ENCODE assay signal across 20 cellular contexts in the genomic region with DNA sequence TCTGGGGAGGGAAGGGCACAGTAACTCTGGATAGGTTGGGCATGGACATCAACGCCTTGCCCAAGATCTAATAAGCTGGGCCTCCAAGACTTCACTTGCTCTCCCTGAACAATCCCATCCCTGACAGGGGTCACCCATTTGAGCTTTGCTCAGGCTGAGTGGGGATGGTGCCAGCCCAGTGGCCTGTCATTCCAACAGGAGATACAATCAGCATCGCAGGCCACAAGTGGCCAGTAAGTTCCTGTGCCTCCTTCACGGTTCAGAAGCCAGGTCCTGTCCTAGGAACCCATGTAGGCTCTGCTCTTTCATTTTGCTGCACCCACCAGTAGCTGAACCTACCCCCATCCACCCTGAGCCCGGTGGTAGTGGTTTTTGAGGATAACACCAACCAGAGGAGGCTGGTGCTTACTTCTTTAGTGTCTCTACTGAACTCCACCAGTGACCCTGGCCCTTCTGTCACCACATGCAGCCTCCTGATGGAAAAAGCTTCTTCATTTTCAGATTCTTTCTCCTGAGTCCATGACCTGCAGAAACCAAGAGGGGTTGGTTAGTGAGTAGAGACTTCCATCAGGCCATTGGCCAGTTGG. TPM values are rescaled to one million over a fixed set of nuclear protein-coding genes. Genes with fewer than 3 reads are reported as not detected.
DNase-seq lines count a peak whose midpoint lies in the region; ATAC-seq, FAIRE-seq and TF ChIP-seq lines count a peak whose summit lies in the region.
"Had no signal": no experiment of that assay in that cellular context is flagged by ENCODE, and none has a peak within 500 bp of the region (broad histone marks: within the 10 kb centered on the region; RNA-seq: fewer than 3 reads in every experiment).

No MANE protein-coding gene starts in this region.

- TF ChIP-seq EP300 in HepG2 (IDR thresholded peaks at IDR 0.05; ENCODE audit: low read depth in 2 of 2, low read length in 2 of 2) (no peak), HepG2 (CRISPR knock-in tag; IDR thresholded peaks at IDR 0.05; ENCODE audit: borderline replicate concordance) (no peak)

- no peak overlapping the region for H3K27ac ChIP-seq in GM23248
- H3K27ac ChIP-seq in lower lobe of right lung = no peak overlapping the region
- H3K27ac ChIP-seq in spleen = no peak overlapping the region
- H3K27ac ChIP-seq in HepG2 (ENCODE audit: extremely low read length, insufficient read depth, low read length) = no peak overlapping the region
- H3K27ac ChIP-seq: C4-2B had no signal

- in situ Hi-C loops in GM23248 (cut with MboI) (no loop called here), HepG2 (cut with HindIII; ENCODE audit: extremely low pct_ligation_motif_present, low pct_unique_long_range_greater_than_20kb) (no loop called here)

- TF ChIP-seq POLR2A in spleen (IDR thresholded peaks at IDR 0.05) (no peak), HepG2 (IDR thresholded peaks at IDR 0.05; ENCODE audit: insufficient read depth in 1 of 2, low read depth in 2 of 2, low read length in 2 of 2) (no peak)

- ATAC-seq in lower lobe of right lung (no peak), HepG2 (no peak)

- TF ChIP-seq CTCF in chondrocyte (IDR thresholded peaks at IDR 0.05) (no peak), lower lobe of right lung (IDR thresholded peaks at IDR 0.05) (no peak), spleen (IDR thresholded peaks at IDR 0.05 in 8 of 11, conservative IDR thresholded peaks at IDR 0.05 in 3 of 11) (no peak), HepG2 (CRISPR knock-in tag; IDR thresholded peaks at IDR 0.05) (no peak)

- 87 to 92% methylated on average over 4 of the region's 4 CpGs for WGBS in GM23248 (ENCODE audit: low coverage in 1 of 2, low lambda C conversion rate in 2 of 2, missing lambda C conversion rate in 2 of 2), 2 experiments
- 83 to 89% (median 84%) methylated on average over 3 to 4 of the region's 4 CpGs for WGBS in spleen, 5 donors
- 0% methylated on average over 1 of the region's 4 CpGs for WGBS in HepG2 (ENCODE audit: low lambda C conversion rate)

- DNase-seq in GM23248 (no peak), chondrocyte (ENCODE audit: low spot score) (peak; percentile 21), lower lobe of right lung (peak; percentile 2), spleen (peak; percentile 56), NCI-H2171 treated with DMSO at 0.1 percent for 48 hours (lab: John Stamatoyannopoulos, UW) (no peak), NCI-H526 treated with DMSO at 0.1 percent for 48 hours (lab: John Stamatoyannopoulos, UW) (no peak), HepG2 (ENCODE audit: low spot score) (no peak)
- DNase-seq: BE2C; CD4-positive, alpha-beta memory T cell; DMS79; EL; GDM1; HCEC 1CT; HFFc6 had no signal

- no peaks in the 10 kb centered on the region for H3K9me3 Mint-ChIP-seq in chondrocyte (ENCODE audit: low read depth)
- H3K9me3 Mint-ChIP-seq: CD4-positive, alpha-beta memory T cell; HFFc6 had no signal

- no peak overlapping the region for H3K4me3 Mint-ChIP-seq in chondrocyte (ENCODE audit: unreplicated experiment)
- H3K4me3 Mint-ChIP-seq: CD4-positive, alpha-beta memory T cell; HFFc6 had no signal

- BruUV-seq in HepG2 (replicated peaks; lab: Mats Ljungman, UMichigan) = no TSS peak

- no peaks in the 10 kb centered on the region for H3K9me2 ChIP-seq in GM23248 (ENCODE audit: insufficient read depth)

- no peaks in the 10 kb centered on the region for H3K27me3 ChIP-seq in GM23248 (replicated peaks; ENCODE audit: insufficient read depth)
- H3K27me3 ChIP-seq in lower lobe of right lung (ENCODE audit: low read depth) = no peaks in the 10 kb centered on the region
- H3K27me3 ChIP-seq in spleen (replicated peaks in 1 of 7) = no peaks in the 10 kb centered on the region
- peaks cover 0 to 36% of the 10 kb centered on the region in 2 experiments; a peak in 4 of 5 replicates for H3K27me3 ChIP-seq in HepG2 (ENCODE audit: control insufficient read depth in 1 of 2, insufficient read depth in 2 of 2, low read length in 2 of 2)
- H3K27me3 ChIP-seq: BE2C had no signal

- H3K36me3 ChIP-seq in GM23248 (ENCODE audit: low read depth) (no peaks in the 10 kb centered on the region), lower lobe of right lung (no peaks in the 10 kb centered on the region), spleen (no peaks in the 10 kb centered on the region), HepG2 (replicated peaks in 1 of 2; ENCODE audit: control insufficient read depth in 1 of 2, insufficient read depth in 2 of 2, low read length in 2 of 2) (no peaks in the 10 kb centered on the region)
- H3K36me3 ChIP-seq: BE2C had no signal

- H3K36me3 Mint-ChIP-seq in chondrocyte (ENCODE audit: low read depth) = no peaks in the 10 kb centered on the region
- H3K36me3 Mint-ChIP-seq: CD4-positive, alpha-beta memory T cell had no signal

- POLR2A ChIA-PET in HepG2 (lab: Yijun Ruan, JAX) = no interaction called here

- H3F3A ChIP-seq in GM23248 (ENCODE audit: insufficient read depth) = no peaks in the 10 kb centered on the region

- no peaks in the 10 kb centered on the region for H3K27me3 Mint-ChIP-seq in chondrocyte (ENCODE audit: low read depth)

- H2AFZ ChIP-seq in GM23248 = no peak overlapping the region
- H2AFZ ChIP-seq in HepG2 (ENCODE audit: low read length) = no peak overlapping the region

- no peaks in the 10 kb centered on the region for H3K79me2 ChIP-seq in GM23248 (ENCODE audit: insufficient read depth)
- H3K79me2 ChIP-seq in HepG2 (ENCODE audit: insufficient read depth, low read length) = no peaks in the 10 kb centered on the region

- H3K4me3 ChIP-seq in GM23248 (no peak overlapping the region), lower lobe of right lung (no peak overlapping the region), spleen (no peak overlapping the region), HepG2 (replicated peaks in 1 of 3; ENCODE audit: insufficient read depth in 1 of 3, low read depth in 2 of 3, low read length in 3 of 3) (no peak overlapping the region)

- CTCF ChIA-PET in HepG2 (lab: Yijun Ruan, JAX; ENCODE audit: low intra/inter-chr PET ratio, low total read pairs) = no interaction called here

- H3K4me1 Mint-ChIP-seq in chondrocyte (ENCODE audit: low read depth) = peaks cover 33% of the 10 kb centered on the region

- H3K4me1 ChIP-seq in GM23248 (ENCODE audit: insufficient read depth) (peaks cover 30% of the 10 kb centered on the region), lower lobe of right lung (no peaks in the 10 kb centered on the region), spleen (peaks cover 0 to 19% (median 2%) of the 10 kb centered on the region in 6 donors), HepG2 (ENCODE audit: insufficient read depth, low read length) (no peaks in the 10 kb centered on the region)
- H3K4me1 ChIP-seq: BE2C had no signal

- FAIRE-seq in HepG2 (lab: Jason Lieb, UNC) = no peak
- FAIRE-seq: A204.1, GM12892, GM19239 had no signal

- peak overlapping the region; percentile 17 for H3K4me2 ChIP-seq in GM23248 (ENCODE audit: unreplicated experiment)
- H3K4me2 ChIP-seq in HepG2 (ENCODE audit: low read depth, low read length) = no peak overlapping the region

- H3K9ac ChIP-seq in GM23248 (no peak overlapping the region), HepG2 (ENCODE audit: insufficient read depth, low read depth, low read length) (no peak overlapping the region)

- intact Hi-C loops in lower lobe of right lung (cut with DNase I) (no loop called here), spleen (cut with DNase I; ENCODE audit: low total_unique reads) (no loop called here), HepG2 (cut with micrococcal nuclease; ENCODE audit: unreplicated experiment) (no loop called here)

- no peak overlapping the region for H3K27ac Mint-ChIP-seq in chondrocyte (ENCODE audit: unreplicated experiment)
- H3K27ac Mint-ChIP-seq: CD4-positive, alpha-beta memory T cell; HFFc6 had no signal

- no peaks in the 10 kb centered on the region for H3K9me3 ChIP-seq in GM23248 (ENCODE audit: low read depth)
- no peaks in the 10 kb centered on the region for H3K9me3 ChIP-seq in lower lobe of right lung
- H3K9me3 ChIP-seq in spleen = no peaks in the 10 kb centered on the region
- no peaks in the 10 kb centered on the region for H3K9me3 ChIP-seq in HepG2 (ENCODE audit: low read length)
- H3K9me3 ChIP-seq: BE2C had no signal

- no peaks in the 10 kb centered on the region for H4K20me1 ChIP-seq in GM23248 (ENCODE audit: insufficient read depth)
- no peaks in the 10 kb centered on the region for H4K20me1 ChIP-seq in HepG2 (ENCODE audit: insufficient read depth, low read length)

- TF ChIP-seq RAD21 in HepG2 (CRISPR knock-in tag; IDR thresholded peaks at IDR 0.05) = no peak

RNA-seq across cellular contexts. Expression of a gene that starts 14.9 kb away (rescaled TPM):
- 24.2 and 38.8 TPM in 2 replicates for total RNA-seq in GM23248 (2014; rRNA removed; shearing (Covaris generic))
- polyA plus RNA-seq in GM23248 (2016; fragmentation: Nextera tagmentation; extraction: Ambion mirVana) (10.4 and 12.5 TPM in 2 replicates), spleen (10 to 100 TPM in 2 of 3 donors, 1 to 10 TPM in 1; 5.1 to 12.7 (median 11.3) TPM), HepG2 (2011; rRNA removed) (7.1 and 13.6 TPM in 2 replicates)
- total RNA-seq in chondrocyte (17.5 to 22.4 TPM (median 18.9 TPM) in 3 replicates), lower lobe of right lung (12.4 TPM), spleen (10 to 100 TPM in 6 of 7 donors, 1 to 10 TPM in 1; 9.6 to 27.9 (median 15.2) TPM), HepG2 (2016; rRNA removed; fragmentation: Illumina TruSeq; extraction: Trizol) (9.0 and 13.6 TPM in 2 replicates)
- total RNA-seq in HepG2 (2016; cell fraction: cytosol; rRNA removed; fragmentation: Illumina TruSeq; extraction: Trizol; ENCODE audit: low read depth) = 1.0 and 1.9 TPM in 2 replicates
- total RNA-seq in HepG2 (2016; cell fraction: insoluble cytoplasmic fraction; rRNA removed; fragmentation: Illumina TruSeq; extraction: Trizol) = 8.8 and 11.1 TPM in 2 replicates
- 2.5 and 2.8 TPM in 2 replicates for total RNA-seq in HepG2 (2016; cell fraction: membrane; rRNA removed; fragmentation: Illumina TruSeq; extraction: Trizol)
- total RNA-seq in HepG2 (2016; cell fraction: nucleus; rRNA removed; fragmentation: Illumina TruSeq; extraction: Trizol) = 13.6 and 15.4 TPM in 2 replicates
- 3.8 and 5.1 TPM in 2 replicates for polyA plus RNA-seq in HepG2 (2011; cell fraction: cytosol; rRNA removed)
- polyA plus RNA-seq in HepG2 (2011; cell fraction: nucleus; rRNA removed) = 65.5 and 71.7 TPM in 2 replicates
- polyA plus RNA-seq in HepG2 (2012) = 4.8 and 7.4 TPM in 2 replicates
- 0.52 and 0.53 TPM in 2 replicates for polyA plus RNA-seq in HepG2 (2016; cell fraction: cytosol; fragmentation: Illumina TruSeq; extraction: Trizol; ENCODE audit: low read depth)
- 5.8 and 6.5 TPM in 2 replicates for polyA plus RNA-seq in HepG2 (2016; cell fraction: insoluble cytoplasmic fraction; fragmentation: Illumina TruSeq; extraction: Trizol; ENCODE audit: low read depth)
- polyA plus RNA-seq in HepG2 (2016; cell fraction: membrane; fragmentation: Illumina TruSeq; extraction: Trizol; ENCODE audit: low read depth) = 1.3 TPM in 2 replicates
- polyA plus RNA-seq in HepG2 (2016; cell fraction: nucleus; fragmentation: Illumina TruSeq; extraction: Trizol; ENCODE audit: insufficient read depth, low read depth) = 33.1 and 40.1 TPM in 2 replicates
- 17.3 and 27.5 TPM in 2 replicates for polyA minus RNA-seq in HepG2 (2011; rRNA and poly(A)+ RNA removed; ENCODE audit: low replicate concordance)
- polyA minus RNA-seq in HepG2 (2011; cell fraction: cytosol; rRNA and poly(A)+ RNA removed) = 3.0 and 10.6 TPM in 2 replicates
- 8.5 and 10.2 TPM in 2 replicates for polyA minus RNA-seq in HepG2 (2011; cell fraction: nucleus; rRNA and poly(A)+ RNA removed)

RNA-seq across cellular contexts. Expression of a gene that starts 32.3 kb away (rescaled TPM):
- total RNA-seq in GM23248 (2014; rRNA removed; shearing (Covaris generic)) = not detected in 2 replicates
- polyA plus RNA-seq in GM23248 (2016; fragmentation: Nextera tagmentation; extraction: Ambion mirVana) (not detected in 2 replicates), spleen (under 1 TPM; 0.16 to 0.36 (median 0.22) TPM), HepG2 (2011; rRNA removed) (0.16 TPM in 1 of 2 replicates, not detected in the other)
- total RNA-seq in chondrocyte (not detected in 3 replicates), lower lobe of right lung (0.74 TPM), spleen (under 1 TPM in 5 of 7 donors, not detected in 2; 0.17 to 0.73 (median 0.47) TPM), HepG2 (2016; rRNA removed; fragmentation: Illumina TruSeq; extraction: Trizol) (not detected in 2 replicates)
- total RNA-seq in HepG2 (2016; cell fraction: cytosol; rRNA removed; fragmentation: Illumina TruSeq; extraction: Trizol; ENCODE audit: low read depth) = 0.10 TPM in 1 of 2 replicates, not detected in the other
- not detected in 2 replicates for total RNA-seq in HepG2 (2016; cell fraction: insoluble cytoplasmic fraction; rRNA removed; fragmentation: Illumina TruSeq; extraction: Trizol)
- total RNA-seq in HepG2 (2016; cell fraction: membrane; rRNA removed; fragmentation: Illumina TruSeq; extraction: Trizol) = 0.21 TPM in 1 of 2 replicates, not detected in the other
- not detected in 2 replicates for total RNA-seq in HepG2 (2016; cell fraction: nucleus; rRNA removed; fragmentation: Illumina TruSeq; extraction: Trizol)
- polyA plus RNA-seq in HepG2 (2011; cell fraction: cytosol; rRNA removed) = not detected in 2 replicates
- 0.13 and 0.21 TPM in 2 replicates for polyA plus RNA-seq in HepG2 (2011; cell fraction: nucleus; rRNA removed)
- polyA plus RNA-seq in HepG2 (2012) = 0.04 and 0.20 TPM in 2 replicates
- not detected in 2 replicates for polyA plus RNA-seq in HepG2 (2016; cell fraction: cytosol; fragmentation: Illumina TruSeq; extraction: Trizol; ENCODE audit: low read depth)
- not detected in 2 replicates for polyA plus RNA-seq in HepG2 (2016; cell fraction: insoluble cytoplasmic fraction; fragmentation: Illumina TruSeq; extraction: Trizol; ENCODE audit: low read depth)
- not detected in 2 replicates for polyA plus RNA-seq in HepG2 (2016; cell fraction: membrane; fragmentation: Illumina TruSeq; extraction: Trizol; ENCODE audit: low read depth)
- not detected in 2 replicates for polyA plus RNA-seq in HepG2 (2016; cell fraction: nucleus; fragmentation: Illumina TruSeq; extraction: Trizol; ENCODE audit: insufficient read depth, low read depth)
- 0.72 TPM in 1 of 2 replicates, not detected in the other for polyA minus RNA-seq in HepG2 (2011; rRNA and poly(A)+ RNA removed; ENCODE audit: low replicate concordance)
- polyA minus RNA-seq in HepG2 (2011; cell fraction: cytosol; rRNA and poly(A)+ RNA removed) = not detected in 2 replicates
- 0.12 and 0.13 TPM in 2 replicates for polyA minus RNA-seq in HepG2 (2011; cell fraction: nucleus; rRNA and poly(A)+ RNA removed)
- total RNA-seq: CD4-positive, alpha-beta memory T cell; H4; HFFc6; HT-29 had no signal

RNA-seq across cellular contexts. Expression of a gene that starts 32.4 kb away (rescaled TPM):
- total RNA-seq in GM23248 (2014; rRNA removed; shearing (Covaris generic)) = not detected in 2 replicates
- not detected in 2 replicates for polyA plus RNA-seq in GM23248 (2016; fragmentation: Nextera tagmentation; extraction: Ambion mirVana)
- 0.20 TPM in 1 of 3 replicates, not detected in the others for total RNA-seq in chondrocyte
- total RNA-seq in lower lobe of right lung = 42.1 TPM
- total RNA-seq in spleen = under 1 TPM in 4 of 7 donors, not detected in 3; 0.46 to 0.98 (median 0.75) TPM
- 1 to 10 TPM in 1 of 3 donors, under 1 TPM in 2; 0.48 to 2.3 (median 0.56) TPM for polyA plus RNA-seq in spleen
- total RNA-seq in HepG2 (2016; rRNA removed; fragmentation: Illumina TruSeq; extraction: Trizol) = 0.13 and 0.15 TPM in 2 replicates
- 0.71 and 0.79 TPM in 2 replicates for total RNA-seq in HepG2 (2016; cell fraction: cytosol; rRNA removed; fragmentation: Illumina TruSeq; extraction: Trizol; ENCODE audit: low read depth)
- 0.06 TPM in 1 of 2 replicates, not detected in the other for total RNA-seq in HepG2 (2016; cell fraction: insoluble cytoplasmic fraction; rRNA removed; fragmentation: Illumina TruSeq; extraction: Trizol)
- total RNA-seq in HepG2 (2016; cell fraction: membrane; rRNA removed; fragmentation: Illumina TruSeq; extraction: Trizol) = 0.15 and 0.21 TPM in 2 replicates
- not detected in 2 replicates for total RNA-seq in HepG2 (2016; cell fraction: nucleus; rRNA removed; fragmentation: Illumina TruSeq; extraction: Trizol)
- polyA plus RNA-seq in HepG2 (2011; rRNA removed) = 0.12 and 0.16 TPM in 2 replicates
- 0.08 and 0.10 TPM in 2 replicates for polyA plus RNA-seq in HepG2 (2011; cell fraction: cytosol; rRNA removed)
- 0.21 and 0.24 TPM in 2 replicates for polyA plus RNA-seq in HepG2 (2011; cell fraction: nucleus; rRNA removed)
- polyA plus RNA-seq in HepG2 (2012) = 0.19 and 0.27 TPM in 2 replicates
- polyA plus RNA-seq in HepG2 (2016; cell fraction: cytosol; fragmentation: Illumina TruSeq; extraction: Trizol; ENCODE audit: low read depth) = 0.07 and 0.11 TPM in 2 replicates
- polyA plus RNA-seq in HepG2 (2016; cell fraction: insoluble cytoplasmic fraction; fragmentation: Illumina TruSeq; extraction: Trizol; ENCODE audit: low read depth) = 0.14 TPM in 1 of 2 replicates, not detected in the other
- not detected in 2 replicates for polyA plus RNA-seq in HepG2 (2016; cell fraction: membrane; fragmentation: Illumina TruSeq; extraction: Trizol; ENCODE audit: low read depth)
- 0.59 TPM in 1 of 2 replicates, not detected in the other for polyA plus RNA-seq in HepG2 (2016; cell fraction: nucleus; fragmentation: Illumina TruSeq; extraction: Trizol; ENCODE audit: insufficient read depth, low read depth)
- not detected in 2 replicates for polyA minus RNA-seq in HepG2 (2011; rRNA and poly(A)+ RNA removed; ENCODE audit: low replicate concordance)
- polyA minus RNA-seq in HepG2 (2011; cell fraction: cytosol; rRNA and poly(A)+ RNA removed) = not detected in 2 replicates
- polyA minus RNA-seq in HepG2 (2011; cell fraction: nucleus; rRNA and poly(A)+ RNA removed) = not detected in 2 replicates
- total RNA-seq: CD4-positive, alpha-beta memory T cell; HFFc6 had no signal
- polyA plus RNA-seq: CD4-positive, alpha-beta memory T cell had no signal

RNA-seq across cellular contexts. Expression of a gene that starts 45.5 kb away (rescaled TPM):
- total RNA-seq in GM23248 (2014; rRNA removed; shearing (Covaris generic)) = 2.2 and 2.7 TPM in 2 replicates
- polyA plus RNA-seq in GM23248 (2016; fragmentation: Nextera tagmentation; extraction: Ambion mirVana) = 2.5 and 2.6 TPM in 2 replicates
- 3.0 to 5.6 TPM (median 3.4 TPM) in 3 replicates for total RNA-seq in chondrocyte
- total RNA-seq in lower lobe of right lung = 2.8 TPM
- total RNA-seq in spleen = 10 to 100 TPM in 5 of 7 donors, 1 to 10 TPM in 2; 8.1 to 26.8 (median 13.5) TPM
- 10 to 100 TPM in 2 of 3 donors, 1 to 10 TPM in 1; 6.0 to 34.1 (median 33.6) TPM for polyA plus RNA-seq in spleen
- 0.15 and 0.58 TPM in 2 replicates for total RNA-seq in HepG2 (2016; rRNA removed; fragmentation: Illumina TruSeq; extraction: Trizol)
- total RNA-seq in HepG2 (2016; cell fraction: cytosol; rRNA removed; fragmentation: Illumina TruSeq; extraction: Trizol; ENCODE audit: low read depth) = 0.26 and 0.71 TPM in 2 replicates
- total RNA-seq in HepG2 (2016; cell fraction: insoluble cytoplasmic fraction; rRNA removed; fragmentation: Illumina TruSeq; extraction: Trizol) = 0.13 and 0.69 TPM in 2 replicates
- total RNA-seq in HepG2 (2016; cell fraction: membrane; rRNA removed; fragmentation: Illumina TruSeq; extraction: Trizol) = 0.21 and 0.46 TPM in 2 replicates
- total RNA-seq in HepG2 (2016; cell fraction: nucleus; rRNA removed; fragmentation: Illumina TruSeq; extraction: Trizol) = 0.81 and 1.1 TPM in 2 replicates
- 1.4 and 1.5 TPM in 2 replicates for polyA plus RNA-seq in HepG2 (2011; rRNA removed)
- 0.54 and 0.66 TPM in 2 replicates for polyA plus RNA-seq in HepG2 (2011; cell fraction: cytosol; rRNA removed)
- polyA plus RNA-seq in HepG2 (2011; cell fraction: nucleus; rRNA removed) = 11.5 and 16.1 TPM in 2 replicates
- polyA plus RNA-seq in HepG2 (2012) = 0.86 and 0.88 TPM in 2 replicates
- 0.06 and 0.33 TPM in 2 replicates for polyA plus RNA-seq in HepG2 (2016; cell fraction: cytosol; fragmentation: Illumina TruSeq; extraction: Trizol; ENCODE audit: low read depth)
- polyA plus RNA-seq in HepG2 (2016; cell fraction: insoluble cytoplasmic fraction; fragmentation: Illumina TruSeq; extraction: Trizol; ENCODE audit: low read depth) = 0.11 and 0.30 TPM in 2 replicates
- 0.14 and 0.19 TPM in 2 replicates for polyA plus RNA-seq in HepG2 (2016; cell fraction: membrane; fragmentation: Illumina TruSeq; extraction: Trizol; ENCODE audit: low read depth)
- polyA plus RNA-seq in HepG2 (2016; cell fraction: nucleus; fragmentation: Illumina TruSeq; extraction: Trizol; ENCODE audit: insufficient read depth, low read depth) = 1.8 and 2.8 TPM in 2 replicates
- polyA minus RNA-seq in HepG2 (2011; rRNA and poly(A)+ RNA removed; ENCODE audit: low replicate concordance) = 0.80 and 1.8 TPM in 2 replicates
- polyA minus RNA-seq in HepG2 (2011; cell fraction: cytosol; rRNA and poly(A)+ RNA removed) = 0.20 TPM in 1 of 2 replicates, not detected in the other
- polyA minus RNA-seq in HepG2 (2011; cell fraction: nucleus; rRNA and poly(A)+ RNA removed) = 1.7 and 2.5 TPM in 2 replicates

RNA-seq across cellular contexts. Expression of a gene that starts 47.0 kb away (rescaled TPM):
- total RNA-seq in GM23248 (2014; rRNA removed; shearing (Covaris generic)) = 14.9 and 24.2 TPM in 2 replicates
- polyA plus RNA-seq in GM23248 (2016; fragmentation: Nextera tagmentation; extraction: Ambion mirVana) (7.7 and 9.3 TPM in 2 replicates), spleen (100 to 1,000 TPM in 2 of 3 donors, 10 to 100 TPM in 1; 45.6 to 193 (median 149) TPM), HepG2 (2011; rRNA removed) (15.0 and 20.0 TPM in 2 replicates)
- total RNA-seq in chondrocyte (32.9 to 50.1 TPM (median 35.6 TPM) in 3 replicates), lower lobe of right lung (67.7 TPM), spleen (100 to 1,000 TPM in 6 of 7 donors, 10 to 100 TPM in 1; 97.3 to 304 (median 145) TPM), HepG2 (2016; rRNA removed; fragmentation: Illumina TruSeq; extraction: Trizol) (10.9 and 20.8 TPM in 2 replicates)
- total RNA-seq in HepG2 (2016; cell fraction: cytosol; rRNA removed; fragmentation: Illumina TruSeq; extraction: Trizol; ENCODE audit: low read depth) = 5.1 and 5.8 TPM in 2 replicates
- total RNA-seq in HepG2 (2016; cell fraction: insoluble cytoplasmic fraction; rRNA removed; fragmentation: Illumina TruSeq; extraction: Trizol) = 8.4 and 24.4 TPM in 2 replicates
- 8.8 and 9.7 TPM in 2 replicates for total RNA-seq in HepG2 (2016; cell fraction: membrane; rRNA removed; fragmentation: Illumina TruSeq; extraction: Trizol)
- 34.0 and 35.5 TPM in 2 replicates for total RNA-seq in HepG2 (2016; cell fraction: nucleus; rRNA removed; fragmentation: Illumina TruSeq; extraction: Trizol)
- 3.6 and 6.2 TPM in 2 replicates for polyA plus RNA-seq in HepG2 (2011; cell fraction: cytosol; rRNA removed)
- 111 and 166 TPM in 2 replicates for polyA plus RNA-seq in HepG2 (2011; cell fraction: nucleus; rRNA removed)
- 18.8 and 19.0 TPM in 2 replicates for polyA plus RNA-seq in HepG2 (2012)
- 3.2 and 3.7 TPM in 2 replicates for polyA plus RNA-seq in HepG2 (2016; cell fraction: cytosol; fragmentation: Illumina TruSeq; extraction: Trizol; ENCODE audit: low read depth)
- 8.1 and 13.0 TPM in 2 replicates for polyA plus RNA-seq in HepG2 (2016; cell fraction: insoluble cytoplasmic fraction; fragmentation: Illumina TruSeq; extraction: Trizol; ENCODE audit: low read depth)
- 6.7 and 6.9 TPM in 2 replicates for polyA plus RNA-seq in HepG2 (2016; cell fraction: membrane; fragmentation: Illumina TruSeq; extraction: Trizol; ENCODE audit: low read depth)
- 97.6 and 114 TPM in 2 replicates for polyA plus RNA-seq in HepG2 (2016; cell fraction: nucleus; fragmentation: Illumina TruSeq; extraction: Trizol; ENCODE audit: insufficient read depth, low read depth)
- polyA minus RNA-seq in HepG2 (2011; rRNA and poly(A)+ RNA removed; ENCODE audit: low replicate concordance) = 13.4 and 16.3 TPM in 2 replicates
- 7.6 and 12.0 TPM in 2 replicates for polyA minus RNA-seq in HepG2 (2011; cell fraction: cytosol; rRNA and poly(A)+ RNA removed)
- 15.7 and 16.7 TPM in 2 replicates for polyA minus RNA-seq in HepG2 (2011; cell fraction: nucleus; rRNA and poly(A)+ RNA removed)

Comparison
In these comparisons a context has a peak if more than half of its experiments do, and no peak if none do; other contexts are left out.
1. DNase-seq: peak in chondrocyte (single experiment), lower lobe of right lung (single experiment) and spleen (single experiment); none in GM23248 (single experiment), NCI-H2171 treated with DMSO at 0.1 percent for 48 hours (single experiment), NCI-H526 treated with DMSO at 0.1 percent for 48 hours (single experiment) and HepG2 (single experiment).
2. RNA of a gene that starts 32.4 kb away (total RNA-seq): 42.1 TPM in lower lobe of right lung (single experiment); 0.46 to 0.98 TPM in spleen, 0.20 TPM in chondrocyte, 0.06 to 0.79 TPM in HepG2 and not detected in GM23248; every median in the first group is over 10 times any median in the second.